ENCODE assay signal across 1 cellular context in genomic region chr9:131590449-131590848, GRCh38.
TF ChIP-seq lines count a peak whose summit lies in the region.

No MANE protein-coding gene starts in this region.

TF ChIP-seq in IMR-90, 13 proteins besides CTCF, POLR2A, EP300 and RAD21 (continued from another document):
- TF ChIP-seq USF2 (IDR thresholded peaks at IDR 0.05; ENCODE audit: low read depth, low read length) (no peak), CEBPB (IDR thresholded peaks at IDR 0.05; ENCODE audit: low read depth, low read length) (no peak), NFE2L2 (IDR thresholded peaks at IDR 0.05; ENCODE audit: low read depth, low read length) (no peak)
TF ChIP-seq in IMR-90: peak in this region for 0.
